7 cellular contexts compared by ENCODE assay signal in genomic region chr3:157088133-157088488, GRCh38.
DNase-seq lines count a peak whose midpoint lies in the region; ATAC-seq and TF ChIP-seq lines count a peak whose summit lies in the region.

No MANE protein-coding gene starts in this region.

- H3K4me3 ChIP-seq in iPS-20b (ENCODE audit: low read length): peak overlapping the region; percentile 67
- peak overlapping the region; percentile 65 to 82 (median 68) for H3K4me3 ChIP-seq in subcutaneous abdominal adipose tissue (ENCODE audit: low read depth in 1 of 5, low read length in 5 of 5)

- H3K27ac ChIP-seq in iPS-20b (ENCODE audit: low read length) (no peak overlapping the region), subcutaneous abdominal adipose tissue (ENCODE audit: low read depth, low read length) (peak overlapping the region; percentile 98)

- peak overlapping the region; percentile 95 for H3K27ac Mint-ChIP-seq in HFFc6
- peak overlapping the region; percentile 90 for H3K27ac Mint-ChIP-seq in activated T-helper 17 cell treated with anti-CD3 and anti-CD28 coated beads, Interleukin-2, amount 50 U/mL, for 72 hours

- H3K36me3 Mint-ChIP-seq in HFFc6 (ENCODE audit: low read depth): no peaks in the 10 kb centered on the region
- H3K36me3 Mint-ChIP-seq in activated T-helper 17 cell treated with anti-CD3 and anti-CD28 coated beads, Interleukin-2, amount 50 U/mL, for 72 hours (ENCODE audit: low read depth): peaks cover 23% of the 10 kb centered on the region

- peaks cover 56% of the 10 kb centered on the region for H3K4me1 Mint-ChIP-seq in HFFc6 (ENCODE audit: low read depth)
- peaks cover 49% of the 10 kb centered on the region for H3K4me1 Mint-ChIP-seq in activated T-helper 17 cell treated with anti-CD3 and anti-CD28 coated beads, Interleukin-2, amount 50 U/mL, for 72 hours

- TF ChIP-seq CTCF in HFFc6 (IDR thresholded peaks at IDR 0.05): no peak

- DNase-seq in HFFc6 (no peak), NCI-H1436 (lab: John Stamatoyannopoulos, UW) (no peak), NOMO-1 treated with DMSO at 0.1 percent for 48 hours (lab: John Stamatoyannopoulos, UW; ENCODE audit: unreplicated experiment) (no peak)

- H3K9me3 ChIP-seq in iPS-20b (ENCODE audit: insufficient read depth, low read depth, low read length) (no peaks in the 10 kb centered on the region), subcutaneous abdominal adipose tissue (ENCODE audit: control insufficient read depth in 5 of 5, low read length in 5 of 5) (no peaks in the 10 kb centered on the region)

- H3K36me3 ChIP-seq in iPS-20b (ENCODE audit: insufficient read depth, low read depth, low read length) (no peaks in the 10 kb centered on the region), subcutaneous abdominal adipose tissue (ENCODE audit: control insufficient read depth in 5 of 5, insufficient read depth in 5 of 5, low read length in 5 of 5) (no peaks in the 10 kb centered on the region)

- no peak for ATAC-seq in activated T-helper 17 cell treated with anti-CD3 and anti-CD28 coated beads, Interleukin-2, amount 50 U/mL, for 72 hours (replicated peaks)
- no peak for ATAC-seq in HG02642 (IDR thresholded peaks at IDR 0.05; ENCODE audit: poor library complexity, unreplicated experiment)

- H3K27me3 ChIP-seq in iPS-20b (ENCODE audit: insufficient read depth, low read length) (peaks cover 16% of the 10 kb centered on the region), subcutaneous abdominal adipose tissue (ENCODE audit: control insufficient read depth in 5 of 5, insufficient read depth in 4 of 5, low read length in 5 of 5) (no peaks in the 10 kb centered on the region)

- no peaks in the 10 kb centered on the region for H3K9me3 Mint-ChIP-seq in HFFc6
- H3K9me3 Mint-ChIP-seq in activated T-helper 17 cell treated with anti-CD3 and anti-CD28 coated beads, Interleukin-2, amount 50 U/mL, for 72 hours: no peaks in the 10 kb centered on the region

- H3K4me3 Mint-ChIP-seq in HFFc6: peak overlapping the region; percentile 89
- peak overlapping the region; percentile 88 for H3K4me3 Mint-ChIP-seq in activated T-helper 17 cell treated with anti-CD3 and anti-CD28 coated beads, Interleukin-2, amount 50 U/mL, for 72 hours

- H3K4me1 ChIP-seq in iPS-20b (ENCODE audit: insufficient read depth, low read length): peaks cover 26% of the 10 kb centered on the region; the same call in 1 of the 2 replicates
- peaks cover 13 to 39% (median 26%) of the 10 kb centered on the region in 5 donors for H3K4me1 ChIP-seq in subcutaneous abdominal adipose tissue (ENCODE audit: control insufficient read depth in 5 of 5, insufficient read depth in 5 of 5, low read length in 5 of 5)

- H3K9ac ChIP-seq in iPS-20b (ENCODE audit: low read depth, low read length): peak overlapping the region; percentile 85; the same call in 1 of the 2 replicates
- H3K9ac ChIP-seq in subcutaneous abdominal adipose tissue (ENCODE audit: low read length in 5 of 5): peak overlapping the region in 4 of 5 donors; percentile 68 to 85 (median 76)

- H3K27me3 Mint-ChIP-seq in HFFc6 (ENCODE audit: insufficient read depth): no peaks in the 10 kb centered on the region; the same call in 1 of the 2 replicates
- no peaks in the 10 kb centered on the region for H3K27me3 Mint-ChIP-seq in activated T-helper 17 cell treated with anti-CD3 and anti-CD28 coated beads, Interleukin-2, amount 50 U/mL, for 72 hours
